23 cellular contexts compared by ENCODE assay signal in genomic region chr1:201665036-201665435, GRCh38.
"Had no signal": no experiment of that assay in that cellular context is flagged by ENCODE, and none has a peak within 500 bp of the region (broad histone marks: within the 10 kb centered on the region; RNA-seq: fewer than 3 reads in every experiment).

No MANE protein-coding gene starts in this region.

- H3K9me3 ChIP-seq: body of pancreas, left ventricle myocardium inferior, thoracic aorta had no signal

- H3K27me3 ChIP-seq: body of pancreas had no signal

- DNase-seq: activated B cell treated with CpG ODN at 0.5 μM for 24 hours; activated CD4-positive, alpha-beta T cell treated with anti-CD3 and anti-CD28 coated beads for 36 hours; activated CD4-positive, alpha-beta T cell treated with anti-CD3 and anti-CD28 coated beads, Interleukin-2, amount 50 U/mL, for 4 hours; activated CD8-positive, alpha-beta memory T cell treated with anti-CD3 and anti-CD28 coated beads for 24 hours; activated CD8-positive, alpha-beta memory T cell treated with anti-CD3 and anti-CD28 coated beads, Interleukin-2, amount 50 U/mL, for 4 hours; activated naive CD4-positive, alpha-beta T cell treated with Interleukin-2 at 50 U/mL for 16 hours; activated naive CD8-positive, alpha-beta T cell treated with anti-CD3 and anti-CD28 coated beads, Interleukin-2, amount 10 ng/mL, durations not matched to agents 7 days and 5 days; activated T-cell treated with anti-CD3 and anti-CD28 coated beads, Interleukin-2, amount 50 U/mL, for 4 hours; amniotic stem cell; body of pancreas; effector memory CD8-positive, alpha-beta T cell; foreskin melanocyte; glutamatergic neuron; left ventricle myocardium inferior; nephron progenitor cell; retina; stimulated activated CD4-positive, alpha-beta T cell treated with anti-CD3 and anti-CD28 coated beads, Interleukin-2, amount 100 ng/mL, for 48 hours; stimulated activated CD8-positive, alpha-beta memory T cell treated with anti-CD3 and anti-CD28 coated beads, Interleukin-4, amount 100 ng/mL, for 48 hours; stimulated activated naive B cell treated with anti-CD40 and anti-IgM and Interleukin-4, amounts not matched to agents 10 μg/mL and 1 μg/mL and 100 μg/mL, for 72 hours; T1000 had no signal

- H3K4me3 ChIP-seq: body of pancreas, left ventricle myocardium inferior, thoracic aorta had no signal

- H3K36me3 ChIP-seq: left ventricle myocardium inferior, thoracic aorta had no signal

- ATAC-seq: activated CD4-positive, alpha-beta T cell treated with anti-CD3 and anti-CD28 coated beads for 36 hours; activated T-cell treated with anti-CD3 and anti-CD28 coated beads, Interleukin-2, amount 50 U/mL, for 4 hours; body of pancreas; effector memory CD8-positive, alpha-beta T cell; esophagus mucosa; stimulated activated naive B cell treated with anti-CD40 and anti-IgM and Interleukin-4, amounts not matched to agents 10 μg/mL and 1 μg/mL and 100 μg/mL, for 72 hours had no signal

- H3K27ac ChIP-seq: body of pancreas, left ventricle myocardium inferior, parathyroid adenoma, thoracic aorta had no signal

- H3K4me1 ChIP-seq: body of pancreas, parathyroid adenoma had no signal
